Comparison of ENCODE assay signal across 1 cellular context in the genomic region with DNA sequence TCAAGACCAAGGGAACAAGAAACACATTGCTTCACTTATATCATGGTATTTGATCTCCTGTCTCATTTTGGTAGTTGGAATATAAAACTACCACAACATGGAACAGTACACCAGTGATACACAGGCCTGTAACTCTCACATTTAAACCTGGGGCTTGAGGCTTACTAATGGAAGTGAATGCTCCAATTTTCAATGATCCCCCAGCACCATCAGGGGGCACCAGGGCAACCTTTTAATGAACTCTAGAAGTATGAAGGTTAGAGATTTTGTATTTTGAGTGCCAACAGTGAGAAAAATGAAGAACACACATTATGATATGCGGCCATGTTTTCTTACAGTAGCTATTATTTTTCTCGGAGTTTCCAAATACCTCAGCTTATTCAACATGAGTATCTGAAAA.
TF ChIP-seq lines count a peak whose summit lies in the region.

No MANE protein-coding gene starts in this region.

TF ChIP-seq in K562, 482 proteins besides CTCF, POLR2A, EP300 and RAD21:
- TF ChIP-seq, protein P1, sequence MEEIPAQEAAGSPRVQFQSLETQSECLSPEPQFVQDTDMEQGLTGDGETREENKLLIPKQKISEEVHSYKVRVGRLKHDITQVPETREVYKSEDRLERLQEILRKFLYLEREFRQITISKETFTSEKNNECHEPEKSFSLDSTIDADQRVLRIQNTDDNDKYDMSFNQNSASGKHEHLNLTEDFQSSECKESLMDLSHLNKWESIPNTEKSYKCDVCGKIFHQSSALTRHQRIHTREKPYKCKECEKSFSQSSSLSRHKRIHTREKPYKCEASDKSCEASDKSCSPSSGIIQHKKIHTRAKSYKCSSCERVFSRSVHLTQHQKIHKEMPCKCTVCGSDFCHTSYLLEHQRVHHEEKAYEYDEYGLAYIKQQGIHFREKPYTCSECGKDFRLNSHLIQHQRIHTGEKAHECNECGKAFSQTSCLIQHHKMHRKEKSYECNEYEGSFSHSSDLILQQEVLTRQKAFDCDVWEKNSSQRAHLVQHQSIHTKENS (CRISPR knock-in tag; IDR thresholded peaks at IDR 0.05): no peak
